9 cellular contexts compared by ENCODE assay signal in the genomic region with DNA sequence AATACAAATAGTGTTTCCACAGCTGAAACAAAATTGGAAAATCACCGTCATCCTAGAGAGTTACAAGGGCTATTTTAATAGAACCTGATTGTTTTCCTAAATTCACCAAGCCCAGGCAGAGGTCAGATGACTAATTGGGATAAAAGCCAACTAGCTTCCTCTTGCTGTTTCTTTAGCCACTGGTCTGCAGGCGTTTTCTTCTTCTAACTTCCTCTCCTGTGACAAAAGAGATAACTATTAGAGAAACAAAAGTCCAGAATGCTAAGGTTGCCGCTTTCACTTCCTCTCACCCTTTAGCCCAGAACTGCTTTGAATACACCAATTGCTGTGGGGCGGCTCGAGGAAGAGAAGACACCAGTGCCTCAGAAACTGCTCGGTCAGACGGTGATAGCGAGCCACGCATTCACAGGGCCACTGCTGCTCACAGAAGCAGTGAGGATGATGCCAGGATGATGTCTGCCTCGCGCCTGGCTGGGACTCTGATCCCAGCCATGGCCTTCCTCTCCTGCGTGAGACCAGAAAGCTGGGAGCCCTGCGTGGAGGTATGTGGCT. TPM values are rescaled to one million over a fixed set of nuclear protein-coding genes. Genes with fewer than 3 reads are reported as not detected.
DNase-seq lines count a peak whose midpoint lies in the region; ATAC-seq and TF ChIP-seq lines count a peak whose summit lies in the region.
"Had no signal": no experiment of that assay in that cellular context is flagged by ENCODE, and none has a peak within 500 bp of the region (broad histone marks: within the 10 kb centered on the region; RNA-seq: fewer than 3 reads in every experiment).

A gene (plus strand): TSS at position 380 of the 552 bp plus-strand sequence. CDS start 70 bp downstream, at position 450.

- no peak for TF ChIP-seq CTCF in DOHH2 (IDR thresholded peaks at IDR 0.05; ENCODE audit: low read depth, low read length, poor library complexity, severe bottlenecking)

- H3K4me3 ChIP-seq in DOHH2 (ENCODE audit: low read length) = peak within 1 kb of the TSS; percentile 50
- peak within 1 kb of the TSS; percentile 68 for H3K4me3 ChIP-seq in right cardiac atrium (ENCODE audit: low read length)
- H3K4me3 ChIP-seq: SK-N-MC had no signal

- H3K9me3 ChIP-seq in DOHH2 (ENCODE audit: control insufficient read depth, insufficient read depth, low read length) (no peaks in the 10 kb centered on the region), right cardiac atrium (ENCODE audit: control insufficient read depth, low read length) (no peaks in the 10 kb centered on the region)

- peak within 1 kb of the TSS; percentile 61 for H3K4me2 ChIP-seq in DOHH2 (ENCODE audit: low read length)

- no peak within 1 kb of the TSS for H3K4me3 Mint-ChIP-seq in activated CD8-positive, alpha-beta memory T cell treated with anti-CD3 and anti-CD28 coated beads, Interleukin-2, amount 10 ng/mL, durations not matched to agents 7 days and 5 days

- intact Hi-C loops in right cardiac atrium (cut with DNase I) = no loop called here

- H3K9me3 Mint-ChIP-seq in activated CD8-positive, alpha-beta memory T cell treated with anti-CD3 and anti-CD28 coated beads, Interleukin-2, amount 10 ng/mL, durations not matched to agents 7 days and 5 days (ENCODE audit: low read depth) = no peaks in the 10 kb centered on the region

- H3K27me3 Mint-ChIP-seq in activated CD8-positive, alpha-beta memory T cell treated with anti-CD3 and anti-CD28 coated beads, Interleukin-2, amount 10 ng/mL, durations not matched to agents 7 days and 5 days = peaks cover 6% of the 10 kb centered on the region

- H3K79me2 ChIP-seq in DOHH2 (ENCODE audit: control insufficient read depth, low read length) = no peaks in the 10 kb centered on the region

- peaks cover 21% of the 10 kb centered on the region for H3K4me1 ChIP-seq in DOHH2 (ENCODE audit: control insufficient read depth, low read length)
- H3K4me1 ChIP-seq in right cardiac atrium (ENCODE audit: control insufficient read depth, insufficient read depth, low read length) = no peaks in the 10 kb centered on the region

- no peaks in the 10 kb centered on the region for H3K4me1 Mint-ChIP-seq in activated CD8-positive, alpha-beta memory T cell treated with anti-CD3 and anti-CD28 coated beads, Interleukin-2, amount 10 ng/mL, durations not matched to agents 7 days and 5 days

- H4K20me1 ChIP-seq in DOHH2 (ENCODE audit: control insufficient read depth, insufficient read depth, low read depth, low read length) = no peaks in the 10 kb centered on the region

- DNase-seq in HT-29 (ENCODE audit: low spot score) (peak; percentile 74), amniotic stem cell (lab: John Stamatoyannopoulos, UW) (peak; percentile 35), right cardiac atrium (peak; percentile 74 to 84 (median 80)), retina (peak; percentile 17), NCI-H1105 (lab: John Stamatoyannopoulos, UW) (no peak)
- no peak for DNase-seq in activated CD8-positive, alpha-beta memory T cell treated with anti-CD3 and anti-CD28 coated beads, Interleukin-2, amount 10 ng/mL, durations not matched to agents 7 days and 5 days

- no peak within 1 kb of the TSS for H3K27ac Mint-ChIP-seq in activated CD8-positive, alpha-beta memory T cell treated with anti-CD3 and anti-CD28 coated beads, Interleukin-2, amount 10 ng/mL, durations not matched to agents 7 days and 5 days

- no peak within 1 kb of the TSS for H3K27ac ChIP-seq in DOHH2 (ENCODE audit: low read depth, low read length)
- peak within 1 kb of the TSS; percentile 96 for H3K27ac ChIP-seq in right cardiac atrium (ENCODE audit: low read length)
- H3K27ac ChIP-seq: SK-N-MC had no signal

- WGBS in right cardiac atrium = 17% methylated on average over 13 of the region's 13 CpGs

- H3K36me3 ChIP-seq in DOHH2 (ENCODE audit: control insufficient read depth, low read length) = no peaks in the 10 kb centered on the region

- H3K36me3 Mint-ChIP-seq in activated CD8-positive, alpha-beta memory T cell treated with anti-CD3 and anti-CD28 coated beads, Interleukin-2, amount 10 ng/mL, durations not matched to agents 7 days and 5 days = no peaks in the 10 kb centered on the region

- H3K9me2 ChIP-seq in DOHH2 (replicated peaks; ENCODE audit: control insufficient read depth, low read length) = no peaks in the 10 kb centered on the region; the same call in 1 of the 2 replicates

- ATAC-seq in GM21423 (IDR thresholded peaks at IDR 0.05; ENCODE audit: unreplicated experiment) (peak; percentile 99), right cardiac atrium (peak; percentile 89 to 94)
- ATAC-seq in activated CD8-positive, alpha-beta memory T cell treated with anti-CD3 and anti-CD28 coated beads, Interleukin-2, amount 10 ng/mL, durations not matched to agents 7 days and 5 days = no peak

- H3F3A ChIP-seq in DOHH2 (ENCODE audit: control insufficient read depth, insufficient read depth) = peaks cover 4% of the 10 kb centered on the region

- CTCF ChIA-PET in activated CD8-positive, alpha-beta memory T cell treated with anti-CD3 and anti-CD28 coated beads, Interleukin-2, amount 10 ng/mL, durations not matched to agents 7 days and 5 days (lab: Charles Lee) = no interaction called here

- peaks cover 3% of the 10 kb centered on the region; the same call in 1 of the 2 replicates for H3K27me3 ChIP-seq in DOHH2 (ENCODE audit: control insufficient read depth, low read length)
- no peaks in the 10 kb centered on the region for H3K27me3 ChIP-seq in right cardiac atrium (ENCODE audit: control insufficient read depth, insufficient read depth)

RNA-seq across cellular contexts. Expression of the gene that starts here (rescaled TPM):
- 4.3 and 4.5 TPM in 2 replicates for total RNA-seq in HT-29 (2014; rRNA removed; shearing (Covaris generic))
- total RNA-seq in right cardiac atrium = 10 to 100 TPM; 16.3 to 20.5 (median 18.2) TPM
- polyA plus RNA-seq in right cardiac atrium = 3.8 TPM
- total RNA-seq in activated CD8-positive, alpha-beta memory T cell treated with anti-CD3 and anti-CD28 coated beads, Interleukin-2, amount 10 ng/mL, durations not matched to agents 7 days and 5 days = not detected

Comparison
In these comparisons a context has a peak if more than half of its experiments do, and no peak if none do; other contexts are left out.
1. DNase-seq: peak in HT-29 (single experiment), amniotic stem cell (single experiment), right cardiac atrium (3 of 3) and retina (single experiment); none in NCI-H1105 (single experiment) and activated CD8-positive, alpha-beta memory T cell treated with anti-CD3 and anti-CD28 coated beads, Interleukin-2, amount 10 ng/mL, durations not matched to agents 7 days and 5 days (single experiment).